In genomic region chr12:121810833-121811433, GRCh38 we compare ENCODE assay signal across 10 cellular contexts. TPM values are rescaled to one million over a fixed set of nuclear protein-coding genes. Genes with fewer than 3 reads are reported as not detected.
A peak's percentile ranks its signal among the peaks of the same experiment; 100 is the strongest.
DNase-seq lines count a peak whose midpoint lies in the region; ATAC-seq, FAIRE-seq and TF ChIP-seq lines count a peak whose summit lies in the region.
"Had no signal": no experiment of that assay in that cellular context is flagged by ENCODE, and none has a peak within 500 bp of the region (broad histone marks: within the 10 kb centered on the region; RNA-seq: fewer than 3 reads in every experiment).

No MANE protein-coding gene starts in this region.

- peak overlapping the region; percentile 72 to 94 (median 86) for H3K4me3 Mint-ChIP-seq in naive thymus-derived CD8-positive, alpha-beta T cell

- H3K36me3 ChIP-seq in BE2C, result peaks cover 65% of the 10 kb centered on the region
- H3K36me3 ChIP-seq in bronchial epithelial cell (ENCODE audit: control insufficient read depth, insufficient read depth, low read length), result peaks cover 24% of the 10 kb centered on the region

- POLR2A ChIA-PET in naive thymus-derived CD8-positive, alpha-beta T cell (lab: Charles Lee), result interaction anchor here (0.7 to 37.3 kb wide), 10 partner anchors 10 to 275 kb away, joined by 3 to 2517 read pairs (median 10); partner anchors contain the start of genes PSMD9, RHOF, SETD1B and TMEM120B

- TF ChIP-seq CTCF in BE2C (IDR thresholded peaks at IDR 0.05; ENCODE audit: low read depth, low read length) (no peak), bronchial epithelial cell (IDR thresholded peaks at IDR 0.05; ENCODE audit: insufficient read depth, low read length, severe bottlenecking) (no peak)

- no peak for FAIRE-seq in bronchial epithelial cell (lab: Jason Lieb, UNC)

- peaks cover 10% of the 10 kb centered on the region; the same call in 1 of the 2 replicates for H3K4me1 ChIP-seq in BE2C

- H3K4me1 Mint-ChIP-seq in naive thymus-derived CD8-positive, alpha-beta T cell, result peaks cover 25 to 73% (median 69%) of the 10 kb centered on the region in 4 donors

- H3K27me3 ChIP-seq in BE2C (no peaks in the 10 kb centered on the region), bronchial epithelial cell (ENCODE audit: control insufficient read depth, insufficient read depth, low read length) (no peaks in the 10 kb centered on the region)

- no peaks in the 10 kb centered on the region for H3K9me3 Mint-ChIP-seq in naive thymus-derived CD8-positive, alpha-beta T cell

- no peak for DNase-seq in BE2C
- no peak for DNase-seq in Jurkat, Clone E6-1 (ENCODE audit: low read depth, low spot score)
- no peak for DNase-seq in bronchial epithelial cell (ENCODE audit: low read depth)
- no peak for DNase-seq in naive thymus-derived CD8-positive, alpha-beta T cell
- no peak for DNase-seq in RKO (ENCODE audit: low spot score)
- DNase-seq: NCI-H2227 treated with DMSO at 0.1 percent for 48 hours had no signal

- H3K4me3 ChIP-seq in BE2C (ENCODE audit: low read depth, low read length) (peak overlapping the region; percentile 53; the same call in 1 of the 2 replicates), bronchial epithelial cell (ENCODE audit: low read depth, low read length) (peak overlapping the region; percentile 65)
- peak overlapping the region; percentile 57 for H3K4me3 ChIP-seq in Jurkat, Clone E6-1 (ENCODE audit: low read length)

- no peaks in the 10 kb centered on the region for H3K27me3 Mint-ChIP-seq in naive thymus-derived CD8-positive, alpha-beta T cell

- ATAC-seq in naive thymus-derived CD8-positive, alpha-beta T cell, result no peak
- ATAC-seq in esophagus mucosa (no peak), GM18868 (IDR thresholded peaks at IDR 0.05; ENCODE audit: unreplicated experiment) (no peak), HG02840 (IDR thresholded peaks at IDR 0.05; ENCODE audit: low FRiP score, unreplicated experiment) (no peak)

- peaks cover 0 to 60% (median 11%) of the 10 kb centered on the region in 3 donors for H3K36me3 Mint-ChIP-seq in naive thymus-derived CD8-positive, alpha-beta T cell

- peak overlapping the region; percentile 66 to 94 (median 86) for H3K27ac Mint-ChIP-seq in naive thymus-derived CD8-positive, alpha-beta T cell

- no peaks in the 10 kb centered on the region for H3K9me3 ChIP-seq in BE2C

RNA-seq across cellular contexts. Expression of gene SETD1B, which starts 7.1 kb away (rescaled TPM):
- polyA plus RNA-seq in BE2C (2012; ENCODE audit: insufficient read depth, insufficient read length, low read depth), result 31.1 TPM
- polyA plus RNA-seq in Jurkat, Clone E6-1 (2012; ENCODE audit: insufficient read depth, insufficient read length), result 13.0 TPM
- total RNA-seq in bronchial epithelial cell, result 1.8 and 2.2 TPM in 2 replicates
- 10 to 100 TPM; 92.8 to 93.8 TPM for total RNA-seq in naive thymus-derived CD8-positive, alpha-beta T cell
- polyA plus RNA-seq in naive thymus-derived CD8-positive, alpha-beta T cell, result 1 to 10 TPM in 2 of 3 donors, under 1 TPM in 1; 0.98 to 3.7 (median 2.8) TPM
- total RNA-seq in esophagus mucosa, result 16.3 TPM

RNA-seq across cellular contexts. Expression of gene RHOF, which starts 17.4 kb away (rescaled TPM):
- polyA plus RNA-seq in BE2C (2012; ENCODE audit: insufficient read depth, insufficient read length, low read depth), result 7.0 TPM
- 30.9 TPM for polyA plus RNA-seq in Jurkat, Clone E6-1 (2012; ENCODE audit: insufficient read depth, insufficient read length)
- total RNA-seq in bronchial epithelial cell (15.5 and 27.7 TPM in 2 replicates), esophagus mucosa (5.9 TPM)
- total RNA-seq in naive thymus-derived CD8-positive, alpha-beta T cell, result 100 to 1,000 TPM; 176 to 178 TPM
- polyA plus RNA-seq in naive thymus-derived CD8-positive, alpha-beta T cell, result 100 to 1,000 TPM in 1 of 3 donors, 10 to 100 TPM in 2; 79.9 to 101 (median 80.1) TPM

RNA-seq across cellular contexts. Expression of gene HPD, which starts 47.7 kb away (rescaled TPM):
- polyA plus RNA-seq in BE2C (2012; ENCODE audit: insufficient read depth, insufficient read length, low read depth), result not detected
- not detected for polyA plus RNA-seq in Jurkat, Clone E6-1 (2012; ENCODE audit: insufficient read depth, insufficient read length)
- total RNA-seq in bronchial epithelial cell (0.79 TPM in 1 of 2 replicates, not detected in the other), esophagus mucosa (0.28 TPM)
- not detected for total RNA-seq in naive thymus-derived CD8-positive, alpha-beta T cell
- polyA plus RNA-seq in naive thymus-derived CD8-positive, alpha-beta T cell, result not detected
- total RNA-seq: dermis microvascular lymphatic vessel endothelial cell had no signal
